In genomic region chr3:48408823-48409281, GRCh38 we compare ENCODE assay signal across 13 cellular contexts. TPM values are rescaled to one million over a fixed set of nuclear protein-coding genes. Genes with fewer than 3 reads are reported as not detected.
DNase-seq lines count a peak whose midpoint lies in the region; ATAC-seq, FAIRE-seq and TF ChIP-seq lines count a peak whose summit lies in the region.
"Had no signal": no experiment of that assay in that cellular context is flagged by ENCODE, and none has a peak within 500 bp of the region (broad histone marks: within the 10 kb centered on the region; RNA-seq: fewer than 3 reads in every experiment).

No MANE protein-coding gene starts in this region.

- H3K27ac ChIP-seq in 22Rv1 (no peak overlapping the region), small intestine (ENCODE audit: low read depth in 1 of 2, low read length in 1 of 2) (no peak overlapping the region)
- H3K27ac ChIP-seq: cardiac muscle cell, SJCRH30 had no signal

- H3K36me3 Mint-ChIP-seq in activated T-cell treated with anti-CD3 and anti-CD28 coated beads, Interleukin-2, amount 50 U/mL, for 4 hours (ENCODE audit: insufficient read depth), result no peaks in the 10 kb centered on the region

- no peaks in the 10 kb centered on the region for H3K4me1 ChIP-seq in small intestine (ENCODE audit: control insufficient read depth in 2 of 2, insufficient read depth in 1 of 2, low read depth in 1 of 2, low read length in 1 of 2)
- H3K4me1 ChIP-seq: SJCRH30 had no signal

- peaks cover 0 to 20% of the 10 kb centered on the region in 2 donors for H3K36me3 ChIP-seq in small intestine (ENCODE audit: control insufficient read depth in 2 of 2, insufficient read depth in 2 of 2, low read length in 2 of 2)

- peak; percentile 2 for DNase-seq in activated T-cell treated with anti-CD3 and anti-CD28 coated beads, Interleukin-2, amount 50 U/mL, for 4 hours
- DNase-seq in mesenteric fat pad (ENCODE audit: low spot score), result peak; percentile 82
- no peak for DNase-seq in small intestine
- DNase-seq in globus pallidus (ENCODE audit: low spot score), result no peak
- no peak for DNase-seq in NCI-H1105 treated with DMSO at 0.1 percent for 48 hours (lab: John Stamatoyannopoulos, UW)
- DNase-seq: activated CD4-positive, alpha-beta T cell treated with anti-CD3 and anti-CD28 coated beads, Interleukin-2, amount 50 U/mL, for 4 hours; foreskin melanocyte; NCI-H2081 had no signal

- H3K4me3 Mint-ChIP-seq in activated T-cell treated with anti-CD3 and anti-CD28 coated beads, Interleukin-2, amount 50 U/mL, for 4 hours, result no peak overlapping the region

- ATAC-seq in activated T-cell treated with anti-CD3 and anti-CD28 coated beads, Interleukin-2, amount 50 U/mL, for 4 hours, result no peak
- ATAC-seq in HG03442 (IDR thresholded peaks at IDR 0.05; ENCODE audit: unreplicated experiment), result no peak

- TF ChIP-seq CTCF in 22Rv1 (IDR thresholded peaks at IDR 0.05) (0 out of 2 replicates have a peak, but pooled peaks have one; percentile 13), GM12872 (IDR thresholded peaks at IDR 0.05; ENCODE audit: insufficient read depth, low read depth, low read length) (peak; percentile 32; the same call in 1 of the 3 replicates)

- H3K4me3 ChIP-seq in small intestine (ENCODE audit: low read depth in 1 of 2, low read length in 2 of 2), result no peak overlapping the region
- H3K4me3 ChIP-seq: cardiac muscle cell, SJCRH30 had no signal

- H3K27me3 ChIP-seq in small intestine (ENCODE audit: control insufficient read depth in 2 of 2, insufficient read depth in 2 of 2, low read length in 2 of 2), result no peaks in the 10 kb centered on the region
- H3K27me3 ChIP-seq: cardiac muscle cell, SJCRH30 had no signal

- no peaks in the 10 kb centered on the region for H3K9me3 Mint-ChIP-seq in activated T-cell treated with anti-CD3 and anti-CD28 coated beads, Interleukin-2, amount 50 U/mL, for 4 hours

- no peaks in the 10 kb centered on the region for H3K9me3 ChIP-seq in small intestine (ENCODE audit: control insufficient read depth, low read depth)
- H3K9me3 ChIP-seq: SJCRH30 had no signal

- 85 to 91% (median 85%) methylated on average over 4 of the region's 4 CpGs for WGBS in small intestine, 3 donors

- FAIRE-seq in small intestine (lab: Jason Lieb, UNC), result no peak

- H3K27me3 Mint-ChIP-seq in activated T-cell treated with anti-CD3 and anti-CD28 coated beads, Interleukin-2, amount 50 U/mL, for 4 hours (ENCODE audit: low read depth), result no peaks in the 10 kb centered on the region

- no peaks in the 10 kb centered on the region for H3K4me1 Mint-ChIP-seq in activated T-cell treated with anti-CD3 and anti-CD28 coated beads, Interleukin-2, amount 50 U/mL, for 4 hours (ENCODE audit: low read depth)

RNA-seq across cellular contexts. Expression of gene PLXNB1, which starts 21.0 kb away (rescaled TPM):
- 1 to 10 TPM; 6.0 to 7.2 (median 6.8) TPM for total RNA-seq in activated T-cell treated with anti-CD3 and anti-CD28 coated beads, Interleukin-2, amount 50 U/mL, for 4 hours
- 40.0 TPM for total RNA-seq in mesenteric fat pad
- polyA plus RNA-seq in small intestine, result 10 to 100 TPM; 56.5 to 61.7 (median 59.1) TPM

RNA-seq across cellular contexts. Expression of gene CCDC51, which starts 31.1 kb away (rescaled TPM):
- total RNA-seq in activated T-cell treated with anti-CD3 and anti-CD28 coated beads, Interleukin-2, amount 50 U/mL, for 4 hours, result 10 to 100 TPM; 21.7 to 29.4 (median 24.7) TPM
- total RNA-seq in mesenteric fat pad, result 11.6 TPM
- polyA plus RNA-seq in small intestine, result 10 to 100 TPM; 11.1 to 22.6 (median 20.8) TPM

RNA-seq across cellular contexts. Expression of gene TMA7, which starts 31.2 kb away (rescaled TPM):
- total RNA-seq in activated T-cell treated with anti-CD3 and anti-CD28 coated beads, Interleukin-2, amount 50 U/mL, for 4 hours, result 100 to 1,000 TPM; 306 to 337 (median 326) TPM
- 144 TPM for total RNA-seq in mesenteric fat pad
- polyA plus RNA-seq in small intestine, result 100 to 1,000 TPM; 431 to 744 (median 617) TPM

RNA-seq across cellular contexts. Expression of gene FBXW12, which starts 36.8 kb away (rescaled TPM):
- not detected for total RNA-seq in activated T-cell treated with anti-CD3 and anti-CD28 coated beads, Interleukin-2, amount 50 U/mL, for 4 hours
- not detected for total RNA-seq in mesenteric fat pad
- not detected for polyA plus RNA-seq in small intestine

RNA-seq across cellular contexts. Expression of gene ATRIP, which starts 37.7 kb away (rescaled TPM):
- 10 to 100 TPM; 17.3 to 17.6 (median 17.5) TPM for total RNA-seq in activated T-cell treated with anti-CD3 and anti-CD28 coated beads, Interleukin-2, amount 50 U/mL, for 4 hours
- 7.2 TPM for total RNA-seq in mesenteric fat pad
- polyA plus RNA-seq in small intestine, result 1 to 10 TPM; 1.1 to 4.8 (median 1.6) TPM

Comparison
In these comparisons a context has a peak if more than half of its experiments do, and no peak if none do; other contexts are left out.
1. DNase-seq: peak in activated T-cell treated with anti-CD3 and anti-CD28 coated beads, Interleukin-2, amount 50 U/mL, for 4 hours (single experiment) and mesenteric fat pad (single experiment); none in small intestine (single experiment), globus pallidus (single experiment) and NCI-H1105 treated with DMSO at 0.1 percent for 48 hours (single experiment).